19 cellular contexts compared by ENCODE assay signal in the genomic region with DNA sequence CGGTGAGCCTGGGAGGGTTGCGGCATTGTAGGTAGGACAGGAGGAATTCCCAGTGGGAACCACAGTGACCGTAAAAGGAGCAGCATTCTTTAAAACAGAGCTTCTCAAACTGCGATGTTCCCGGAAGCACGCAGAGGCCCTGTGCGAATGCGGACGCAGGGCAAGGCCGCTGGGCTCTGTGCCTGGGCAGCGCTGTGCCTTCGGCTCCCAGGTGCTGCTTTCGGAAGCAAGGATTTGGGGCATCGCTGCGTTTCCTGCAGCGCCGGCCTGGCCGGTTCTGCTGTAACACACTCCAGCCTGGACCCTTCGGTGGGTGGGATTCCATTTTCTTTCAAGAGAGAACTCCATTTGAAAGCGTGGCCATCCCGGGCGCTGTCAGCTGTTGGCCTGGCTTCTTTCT.
"Had no signal": no experiment of that assay in that cellular context is flagged by ENCODE, and none has a peak within 500 bp of the region (broad histone marks: within the 10 kb centered on the region; RNA-seq: fewer than 3 reads in every experiment).

No MANE protein-coding gene starts in this region.

- DNase-seq: activated B cell treated with CpG ODN at 0.5 μM for 24 hours; activated CD4-positive, alpha-beta memory T cell treated with anti-CD3 and anti-CD28 coated beads for 36 hours; activated CD4-positive, alpha-beta T cell treated with anti-CD3 and anti-CD28 coated beads for 4 hours; activated gamma-delta T cell; activated T-cell treated with anti-CD3 and anti-CD28 coated beads, Interleukin-2, amount 50 U/mL, for 48 hours; foreskin keratinocyte; mammary epithelial cell; ovary; stimulated activated CD4-positive, alpha-beta T cell treated with anti-CD3 and anti-CD28 coated beads, Interleukin-4, amount 100 ng/mL, for 24 hours; SW 1271; upper lobe of right lung had no signal

- H3K36me3 ChIP-seq: ovary, thoracic aorta, upper lobe of right lung had no signal

- FAIRE-seq: keratinocyte had no signal

- ATAC-seq: activated naive CD4-positive, alpha-beta T cell treated with anti-CD3 and anti-CD28 coated beads, Interleukin-2, amount 50 U/mL, for 72 hours; foreskin keratinocyte; sciatic nerve; stimulated activated effector memory CD8-positive, alpha-beta T cell treated with anti-CD3 and anti-CD28 coated beads, Interleukin-12 subunit alpha, Interleukin-12 subunit beta, amount 100 ng/mL, for 72 hours had no signal

- H3K9me3 ChIP-seq: ovary, thoracic aorta, upper lobe of right lung had no signal

- H3K27ac ChIP-seq: epithelial cell of prostate, foreskin keratinocyte, hepatocyte, ovary, thoracic aorta, upper lobe of right lung had no signal

- H3K4me3 ChIP-seq: hepatocyte, ovary, smooth muscle cell, thoracic aorta, upper lobe of right lung had no signal

- H3K79me2 ChIP-seq: hepatocyte had no signal

- H3K4me1 ChIP-seq: foreskin keratinocyte, upper lobe of right lung had no signal

- H2AFZ ChIP-seq: hepatocyte had no signal

- H3K27me3 ChIP-seq: foreskin keratinocyte, hepatocyte, ovary, upper lobe of right lung had no signal

- H3K4me2 ChIP-seq: hepatocyte, smooth muscle cell had no signal
